8 cellular contexts compared by ENCODE assay signal in the genomic region with DNA sequence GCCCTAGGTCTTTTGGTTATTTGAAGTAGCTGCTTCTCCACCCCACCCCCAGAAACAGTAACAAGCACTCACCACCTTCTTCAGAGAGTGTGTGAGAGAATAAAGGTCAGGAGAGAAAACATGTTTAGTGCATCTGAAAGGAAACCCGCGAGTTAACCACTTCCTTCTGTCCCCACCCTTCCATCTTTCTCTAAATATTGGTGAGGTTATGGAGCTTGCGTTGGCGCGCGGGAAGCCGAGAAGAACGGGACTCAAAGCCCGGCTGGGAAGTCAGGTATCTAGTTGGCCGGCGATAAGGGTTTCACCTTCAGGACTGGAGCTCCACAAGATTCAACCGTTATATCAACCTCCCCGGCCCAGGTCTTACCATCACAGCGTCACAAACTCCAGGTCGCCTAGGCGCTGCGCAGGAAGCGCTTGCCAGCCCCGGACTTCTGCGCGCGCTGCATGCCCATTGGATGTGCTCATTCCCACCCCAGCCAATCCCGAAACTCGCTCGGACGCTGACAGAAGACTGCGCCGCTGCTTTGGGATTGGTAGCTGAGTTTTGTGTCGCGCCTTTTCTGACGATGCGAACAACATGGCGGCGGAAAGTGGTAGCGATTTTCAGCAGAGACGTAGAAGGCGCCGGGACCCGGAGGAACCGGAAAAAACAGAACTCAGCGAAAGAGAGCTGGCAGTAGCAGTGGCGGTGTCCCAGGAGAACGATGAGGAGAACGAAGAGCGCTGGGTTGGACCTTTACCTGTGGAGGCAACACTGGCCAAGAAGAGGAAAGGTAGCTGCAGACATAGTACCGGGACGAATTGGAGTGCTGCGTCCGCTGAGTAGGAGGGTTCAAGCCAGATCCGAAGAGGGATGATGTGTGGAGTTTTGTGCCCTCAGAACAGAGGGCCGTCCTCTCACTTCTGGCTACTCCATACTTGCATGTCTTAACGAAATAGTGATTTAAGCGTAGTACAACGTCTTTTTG. TPM values are rescaled to one million over a fixed set of nuclear protein-coding genes. Genes with fewer than 3 reads are reported as not detected.
DNase-seq lines count a peak whose midpoint lies in the region; ATAC-seq, FAIRE-seq and TF ChIP-seq lines count a peak whose summit lies in the region.

A gene with protein sequence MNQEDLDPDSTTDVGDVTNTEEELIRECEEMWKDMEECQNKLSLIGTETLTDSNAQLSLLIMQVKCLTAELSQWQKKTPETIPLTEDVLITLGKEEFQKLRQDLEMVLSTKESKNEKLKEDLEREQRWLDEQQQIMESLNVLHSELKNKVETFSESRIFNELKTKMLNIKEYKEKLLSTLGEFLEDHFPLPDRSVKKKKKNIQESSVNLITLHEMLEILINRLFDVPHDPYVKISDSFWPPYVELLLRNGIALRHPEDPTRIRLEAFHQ (minus strand): TSS at position 438 of the 971 bp plus-strand sequence. CDS start 8,261 bp downstream, outside the sequence.
Gene PPWD1, plus strand, starts transcription at position 566 of the 971 bp plus-strand sequence. Its CDS starts 15 bp downstream, at position 581.

- no peaks in the 10 kb centered on the region for H3K27me3 Mint-ChIP-seq in T-cell

- peak; percentile 96 for FAIRE-seq in GM12891 (lab: Jason Lieb, UNC)

- H3K9me3 ChIP-seq in adrenal gland (replicated peaks in 1 of 3) (no peaks in the 10 kb centered on the region), heart left ventricle (no peaks in the 10 kb centered on the region), upper lobe of left lung (no peaks in the 10 kb centered on the region)

- intact Hi-C loops in adrenal gland (cut with DNase I) = no loop called here
- intact Hi-C loops in heart left ventricle (cut with DNase I) = loop anchor here in 2 of 10 donors (10.0 kb wide), 1 partner anchor 748 kb away; no protein-coding TSS in a partner anchor

- TF ChIP-seq POLR2A in GM12891 (IDR thresholded peaks at IDR 0.05; ENCODE audit: low read depth, low read length) = peak; percentile 75
- TF ChIP-seq POLR2A in adrenal gland (IDR thresholded peaks at IDR 0.05) = peak in 1 of 2 donors; percentile 79
- TF ChIP-seq POLR2A in heart left ventricle (IDR thresholded peaks at IDR 0.05) = peak in 1 of 2 donors; percentile 58
- TF ChIP-seq POLR2A in upper lobe of left lung (IDR thresholded peaks at IDR 0.05) = peak in 3 of 4 donors; percentile 18 to 74 (median 58)

- H3K36me3 ChIP-seq in adrenal gland (replicated peaks in 1 of 2) (no peaks in the 10 kb centered on the region), heart left ventricle (peaks cover 0 to 17% (median 6%) of the 10 kb centered on the region in 9 donors), upper lobe of left lung (no peaks in the 10 kb centered on the region)

- TF ChIP-seq CTCF in adrenal gland (IDR thresholded peaks at IDR 0.05) = no peak
- TF ChIP-seq CTCF in heart left ventricle (IDR thresholded peaks at IDR 0.05) = no peak
- peak in 2 of 6 experiments; percentile 25 to 31 for TF ChIP-seq CTCF in upper lobe of left lung (IDR thresholded peaks at IDR 0.05)

- H3K4me1 Mint-ChIP-seq in T-cell = peaks cover 54 to 71% (median 68%) of the 10 kb centered on the region in 3 donors

- CTCF ChIA-PET in T-cell (lab: Charles Lee) = interaction anchor here (0.5 to 4.4 kb wide), 9 partner anchors 14 to 752 kb away, joined by 3 to 16 read pairs (median 6); partner anchors contain the start of gene TRIM23 (in 1 of the 2)

- H3K27ac ChIP-seq in adrenal gland = peak within 1 kb of the TSS; percentile 23 to 93 (median 86)
- H3K27ac ChIP-seq in heart left ventricle = peak within 1 kb of the TSS; percentile 37 to 94 (median 86)
- peak within 1 kb of the TSS; percentile 87 to 93 (median 90) for H3K27ac ChIP-seq in upper lobe of left lung

- ATAC-seq in HG02840 (IDR thresholded peaks at IDR 0.05; ENCODE audit: low FRiP score, unreplicated experiment) = peak; percentile 100
- peak; percentile 95 to 99 (median 97) for ATAC-seq in T-cell (replicated peaks in 1 of 4)
- ATAC-seq in heart left ventricle = peak; percentile 99 to 100 (median 100)
- ATAC-seq in upper lobe of left lung (ENCODE audit: low FRiP score in 2 of 2) = peak; percentile 99 to 100

- H3K9me3 Mint-ChIP-seq in T-cell = no peaks in the 10 kb centered on the region

- no peaks in the 10 kb centered on the region for H3K27me3 ChIP-seq in adrenal gland
- H3K27me3 ChIP-seq in heart left ventricle = no peaks in the 10 kb centered on the region
- H3K27me3 ChIP-seq in upper lobe of left lung = no peaks in the 10 kb centered on the region

- DNase-seq in GM12891 (ENCODE audit: insufficient read length, low spot score) = peak; percentile 60
- DNase-seq in NCI-H1436 treated with DMSO at 0.1 percent for 48 hours (lab: John Stamatoyannopoulos, UW) = peak; percentile 88
- DNase-seq in T-cell = peak; percentile 87 to 97 (median 95)
- peak; percentile 92 to 98 (median 96) for DNase-seq in adrenal gland
- peak; percentile 93 to 96 (median 94) for DNase-seq in heart left ventricle
- peak; percentile 91 for DNase-seq in pons (ENCODE audit: low spot score)
- peak; percentile 93 for DNase-seq in upper lobe of left lung

- no peak for TF ChIP-seq EP300 in upper lobe of left lung (IDR thresholded peaks at IDR 0.05)

- H3K27ac Mint-ChIP-seq in T-cell = peak within 1 kb of the TSS; percentile 97 to 99

- H3K4me1 ChIP-seq in adrenal gland (replicated peaks in 1 of 2) (peaks cover 5 to 34% of the 10 kb centered on the region in 2 donors), heart left ventricle (peaks cover 0 to 33% (median 23%) of the 10 kb centered on the region in 12 donors), upper lobe of left lung (peaks cover 18 to 36% (median 25%) of the 10 kb centered on the region in 4 donors)

- H3K4me3 ChIP-seq in adrenal gland (peak within 1 kb of the TSS; percentile 66 to 98 (median 82)), heart left ventricle (peak within 1 kb of the TSS; percentile 59 to 96 (median 86)), upper lobe of left lung (peak within 1 kb of the TSS; percentile 78 to 88 (median 80))

- POLR2A ChIA-PET in T-cell (lab: Charles Lee) = interaction anchor here (0.6 to 1.6 kb wide), 14 partner anchors 10 to 814 kb away, joined by 3 to 14 read pairs (median 4); partner anchors contain the start of genes ADAMTS6 (in 1 of the 2), CWC27 (in 1 of the 2), SREK1IP1 (in 1 of the 2) and TRIM23 (in 1 of the 2)

- peak within 1 kb of the TSS; percentile 95 to 98 (median 96) for H3K4me3 Mint-ChIP-seq in T-cell

- 0 to 1% (median 0%) methylated on average over 36 to 54 of the region's 54 CpGs for WGBS in adrenal gland, 4 donors
- 0 to 1% (median 0%) methylated on average over 35 to 54 of the region's 54 CpGs for WGBS in heart left ventricle, 4 donors
- 0 to 2% methylated on average over 30 to 54 of the region's 54 CpGs for WGBS in upper lobe of left lung, 2 donors

- H3K36me3 Mint-ChIP-seq in T-cell = peaks cover 16% of the 10 kb centered on the region

TF ChIP-seq in GM12891, 5 proteins besides CTCF, POLR2A, EP300 and RAD21:
- TF ChIP-seq PAX5 (IDR thresholded peaks at IDR 0.05; ENCODE audit: insufficient read depth, low read length, severe bottlenecking) = peak; percentile 2
- TF ChIP-seq POU2F2 (IDR thresholded peaks at IDR 0.05; ENCODE audit: low read depth, low read length) = peak; percentile 65; the same call in 1 of the 2 replicates
- TF ChIP-seq POLR2AphosphoS5 (IDR thresholded peaks at IDR 0.05; ENCODE audit: low read depth, low read length) = peak; percentile 83
- TF ChIP-seq TAF1 (IDR thresholded peaks at IDR 0.05; ENCODE audit: low read depth, low read length) = peak; percentile 89
- TF ChIP-seq SPI1 (IDR thresholded peaks at IDR 0.05; ENCODE audit: low read depth, low read length) = no peak

RNA-seq across cellular contexts. Expression of the first gene that starts in this region (rescaled TPM):
- 22.7 TPM for polyA plus RNA-seq in GM12891 (2012; ENCODE audit: low read depth, missing spikeins)
- total RNA-seq in T-cell = 10 to 100 TPM; 12.4 to 85.4 (median 50.5) TPM
- total RNA-seq in adrenal gland = 1 to 10 TPM in 5 of 8 donors, under 1 TPM in 2, not detected in 1; 0.69 to 2.6 (median 1.3) TPM
- polyA plus RNA-seq in adrenal gland = 1 to 10 TPM in 1 of 3 donors, under 1 TPM in 2; 0.32 to 3.1 (median 0.77) TPM
- total RNA-seq in heart left ventricle = 1 to 10 TPM in 3 of 9 donors, under 1 TPM in 4, not detected in 2; 0.32 to 6.9 (median 0.79) TPM
- under 1 TPM; 0.65 to 0.78 TPM for polyA plus RNA-seq in heart left ventricle
- total RNA-seq in upper lobe of left lung = 10 to 100 TPM in 1 of 6 donors, 1 to 10 TPM in 4, not detected in 1; 2.3 to 23.0 (median 4.3) TPM

RNA-seq across cellular contexts. Expression of gene PPWD1, which starts in this region (rescaled TPM):
- polyA plus RNA-seq in GM12891 (2012; ENCODE audit: low read depth, missing spikeins) = 22.3 TPM
- 100 to 1,000 TPM in 1 of 5 donors, 10 to 100 TPM in 4; 79.2 to 102 (median 94.3) TPM for total RNA-seq in T-cell
- total RNA-seq in adrenal gland = 100 to 1,000 TPM in 1 of 8 donors, 10 to 100 TPM in 7; 15.3 to 181 (median 24.3) TPM
- 10 to 100 TPM; 24.8 to 32.7 (median 30.4) TPM for polyA plus RNA-seq in adrenal gland
- total RNA-seq in heart left ventricle = 10 to 100 TPM; 13.4 to 20.1 (median 16.1) TPM
- polyA plus RNA-seq in heart left ventricle = 10 to 100 TPM in 1 of 2 donors, 1 to 10 TPM in 1; 10.0 to 14.0 TPM
- 10 to 100 TPM; 29.0 to 87.9 (median 35.5) TPM for total RNA-seq in upper lobe of left lung

Comparison
In these comparisons a context has a peak if more than half of its experiments do, and no peak if none do; other contexts are left out.
1. Peak in every context shown above with its lines: DNase-seq, ATAC-seq, H3K4me3 ChIP-seq and H3K27ac ChIP-seq.